21 cellular contexts compared by ENCODE assay signal in the genomic region with DNA sequence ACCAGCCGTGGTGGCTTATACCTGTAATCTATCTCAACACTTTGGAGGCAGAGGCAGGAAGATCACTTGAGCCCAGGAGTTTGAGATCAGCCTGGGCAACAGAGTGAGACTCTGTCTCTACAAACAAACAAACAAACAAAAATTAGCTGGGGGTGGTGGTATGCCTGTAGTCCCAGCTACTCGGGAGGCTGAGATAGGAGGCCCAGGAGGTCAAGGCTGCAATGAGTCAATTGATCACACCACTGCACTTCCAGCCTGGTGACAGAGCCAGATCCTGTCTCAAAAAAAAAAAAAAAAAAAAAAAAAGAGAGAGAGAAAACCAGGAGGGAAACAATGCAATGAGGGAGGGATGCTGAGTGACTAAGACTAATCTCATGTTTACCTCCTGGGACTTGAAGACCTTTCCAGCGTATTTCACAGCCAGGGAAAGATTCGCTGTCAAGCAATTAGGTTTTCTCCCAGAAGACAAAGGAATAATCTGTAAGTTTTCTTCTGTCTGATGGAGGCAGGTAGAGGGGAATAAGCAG. TPM values are rescaled to one million over a fixed set of nuclear protein-coding genes. Genes with fewer than 3 reads are reported as not detected.
DNase-seq lines count a peak whose midpoint lies in the region; ATAC-seq, FAIRE-seq and TF ChIP-seq lines count a peak whose summit lies in the region.
"Had no signal": no experiment of that assay in that cellular context is flagged by ENCODE, and none has a peak within 500 bp of the region (broad histone marks: within the 10 kb centered on the region; RNA-seq: fewer than 3 reads in every experiment).

No MANE protein-coding gene starts in this region.

- H3K4me1 Mint-ChIP-seq in endodermal cell (peaks cover 10% of the 10 kb centered on the region), WTC11 (peaks cover 3% of the 10 kb centered on the region)
- no peaks in the 10 kb centered on the region for H3K4me1 Mint-ChIP-seq in stimulated activated naive CD8-positive, alpha-beta T cell treated with anti-CD3 and anti-CD28 coated beads, Interleukin-15, amount 100 ng/mL, for 72 hours

- H3F3A ChIP-seq in smooth muscle cell (ENCODE audit: low read depth), result no peaks in the 10 kb centered on the region

- in situ Hi-C loops in HepG2 (cut with HindIII; ENCODE audit: extremely low pct_ligation_motif_present, low pct_unique_long_range_greater_than_20kb), result no loop called here

- H4K8ac ChIP-seq in mesendoderm (ENCODE audit: low read depth, low read length), result no peak overlapping the region

- H2BK5ac ChIP-seq in mesendoderm (ENCODE audit: low read length), result no peak overlapping the region

- no peak for TF ChIP-seq RAD21 in HepG2 (CRISPR knock-in tag; IDR thresholded peaks at IDR 0.05)

- no peak for DNase-seq in HepG2 (ENCODE audit: low spot score)
- DNase-seq in right lobe of liver, result no peak
- peak; percentile 53 for DNase-seq in endodermal cell
- peak; percentile 59 for DNase-seq in mesendoderm
- DNase-seq in stimulated activated naive CD8-positive, alpha-beta T cell treated with anti-CD3 and anti-CD28 coated beads, Interleukin-15, amount 100 ng/mL, for 72 hours, result no peak
- no peak for DNase-seq in smooth muscle cell (lab: John Stamatoyannopoulos, UW; ENCODE audit: unreplicated experiment)
- no peak for DNase-seq in WTC11 (ENCODE audit: low spot score)
- DNase-seq: 8988T, DMS53, NCI-H1048, NCI-H146, NCI-H2107, NCI-H345, NCI-H526 treated with DMSO at 0.1 percent for 48 hours had no signal

- BruUV-seq in HepG2 (replicated peaks; lab: Mats Ljungman, UMichigan), result no TSS peak

- POLR2A ChIA-PET in HepG2 (lab: Yijun Ruan, JAX) (no interaction called here), WTC11 (lab: Charles Lee) (interaction anchor here (0.6 kb wide), 1 partner anchor 93 kb away, joined by 3 read pairs; no protein-coding TSS in a partner anchor)

- H3K9ac ChIP-seq in HepG2 (ENCODE audit: insufficient read depth, low read depth, low read length), result no peak overlapping the region
- H3K9ac ChIP-seq in endodermal cell (ENCODE audit: extremely low read depth, low read length, poor library complexity, severe bottlenecking), result no peak overlapping the region
- H3K9ac ChIP-seq in mesendoderm (ENCODE audit: low read length), result no peak overlapping the region
- H3K9ac ChIP-seq in smooth muscle cell (ENCODE audit: low read depth), result no peak overlapping the region
- H3K9ac ChIP-seq: BLaER1 treated with 17β-estradiol and CSF1 and Interleukin-3, amounts not matched to agents 10 nM and 100 nM had no signal

- H3K4me3 ChIP-seq in HepG2 (replicated peaks in 1 of 3; ENCODE audit: insufficient read depth in 1 of 3, low read depth in 2 of 3, low read length in 3 of 3) (no peak overlapping the region), right lobe of liver (no peak overlapping the region), endodermal cell (ENCODE audit: low read length) (no peak overlapping the region), mesendoderm (ENCODE audit: low read length) (no peak overlapping the region), smooth muscle cell (no peak overlapping the region)
- H3K4me3 ChIP-seq: BLaER1 treated with 17β-estradiol and CSF1 and Interleukin-3, amounts not matched to agents 10 nM and 100 nM; SJSA1 had no signal

- no peak overlapping the region for H4K5ac ChIP-seq in mesendoderm (ENCODE audit: low read length)

- H3K27ac Mint-ChIP-seq in endodermal cell, result peak overlapping the region; percentile 65
- no peak overlapping the region for H3K27ac Mint-ChIP-seq in stimulated activated naive CD8-positive, alpha-beta T cell treated with anti-CD3 and anti-CD28 coated beads, Interleukin-15, amount 100 ng/mL, for 72 hours
- H3K27ac Mint-ChIP-seq in WTC11, result no peak overlapping the region; the same call in 1 of the 2 replicates

- no peak overlapping the region for H3K18ac ChIP-seq in mesendoderm (ENCODE audit: low read length)

- FAIRE-seq in HepG2 (lab: Jason Lieb, UNC), result no peak
- FAIRE-seq: G401.6, GM12892, GM19239 had no signal

- H3K27me3 Mint-ChIP-seq in endodermal cell (ENCODE audit: insufficient read depth) (peaks cover 2% of the 10 kb centered on the region), WTC11 (ENCODE audit: low read depth) (no peaks in the 10 kb centered on the region)
- peaks cover 38% of the 10 kb centered on the region for H3K27me3 Mint-ChIP-seq in stimulated activated naive CD8-positive, alpha-beta T cell treated with anti-CD3 and anti-CD28 coated beads, Interleukin-15, amount 100 ng/mL, for 72 hours

- WGBS in HepG2 (ENCODE audit: low lambda C conversion rate), result 4% methylated on average over 4 of the region's 4 CpGs
- 62% methylated on average over 4 of the region's 4 CpGs for WGBS in right lobe of liver (ENCODE audit: insufficient coverage, low coverage, low lambda C conversion rate, missing lambda C conversion rate)
- WGBS in endodermal cell (ENCODE audit: insufficient coverage in 1 of 2, insufficient read length in 1 of 2), 2 experiments, result 51 to 70% methylated on average over 2 to 4 of the region's 4 CpGs
- WGBS in mesendoderm (ENCODE audit: extremely low coverage, insufficient coverage, low lambda C conversion rate), result no CpG with 5 or more reads among the region's 4 CpGs
- 83% methylated on average over 4 of the region's 4 CpGs for WGBS in smooth muscle cell (ENCODE audit: low lambda C conversion rate)

- H2AFZ ChIP-seq in HepG2 (ENCODE audit: low read length) (no peak overlapping the region), smooth muscle cell (ENCODE audit: low read depth) (no peak overlapping the region)

- intact Hi-C loops in HepG2 (cut with micrococcal nuclease; ENCODE audit: unreplicated experiment) (no loop called here), right lobe of liver (cut with DNase I) (no loop called here)

- H3K27me3 ChIP-seq in HepG2 (ENCODE audit: control insufficient read depth in 1 of 2, insufficient read depth in 2 of 2, low read length in 2 of 2) (no peaks in the 10 kb centered on the region), right lobe of liver (no peaks in the 10 kb centered on the region), endodermal cell (ENCODE audit: control insufficient read depth, insufficient read depth, low read length, poor library complexity, severe bottlenecking) (no peaks in the 10 kb centered on the region), mesendoderm (ENCODE audit: insufficient read depth, low read length, poor library complexity) (no peaks in the 10 kb centered on the region), smooth muscle cell (ENCODE audit: low read depth) (no peaks in the 10 kb centered on the region)
- H3K27me3 ChIP-seq: BLaER1 treated with 17β-estradiol and CSF1 and Interleukin-3, amounts not matched to agents 10 nM and 100 nM had no signal

- no peak overlapping the region for H3K27ac ChIP-seq in HepG2 (ENCODE audit: extremely low read length, insufficient read depth, low read length)
- no peak overlapping the region for H3K27ac ChIP-seq in right lobe of liver
- no peak overlapping the region for H3K27ac ChIP-seq in endodermal cell (ENCODE audit: low read depth, low read length)
- H3K27ac ChIP-seq in mesendoderm (ENCODE audit: low read depth, low read length), result no peak overlapping the region
- H3K27ac ChIP-seq in smooth muscle cell (ENCODE audit: low read depth), result no peak overlapping the region
- H3K27ac ChIP-seq: BLaER1 treated with 17β-estradiol and CSF1 and Interleukin-3, amounts not matched to agents 10 nM and 100 nM; RWPE1; SJSA1 had no signal

- H3K9me3 Mint-ChIP-seq in endodermal cell, result no peaks in the 10 kb centered on the region
- no peaks in the 10 kb centered on the region for H3K9me3 Mint-ChIP-seq in stimulated activated naive CD8-positive, alpha-beta T cell treated with anti-CD3 and anti-CD28 coated beads, Interleukin-15, amount 100 ng/mL, for 72 hours
- peaks cover 6% of the 10 kb centered on the region; the same call in 1 of the 2 replicates for H3K9me3 Mint-ChIP-seq in WTC11

- no peak overlapping the region for H2AK5ac ChIP-seq in mesendoderm (ENCODE audit: low read length)

- H3K36me3 Mint-ChIP-seq in endodermal cell (ENCODE audit: low read depth) (no peaks in the 10 kb centered on the region), WTC11 (no peaks in the 10 kb centered on the region)

- no peak overlapping the region for H2BK120ac ChIP-seq in mesendoderm (ENCODE audit: low read depth, low read length)

- TF ChIP-seq POLR2A in HepG2 (IDR thresholded peaks at IDR 0.05; ENCODE audit: insufficient read depth in 1 of 2, low read depth in 2 of 2, low read length in 2 of 2), result no peak
- no peak for TF ChIP-seq POLR2A in right lobe of liver (IDR thresholded peaks at IDR 0.05)

- H2BK15ac ChIP-seq in mesendoderm (replicated peaks; ENCODE audit: low read depth), result no peak overlapping the region

- ATAC-seq in HepG2, result no peak
- no peak for ATAC-seq in right lobe of liver
- no peak for ATAC-seq in stimulated activated naive CD8-positive, alpha-beta T cell treated with anti-CD3 and anti-CD28 coated beads, Interleukin-15, amount 100 ng/mL, for 72 hours
- ATAC-seq in GM21360 (IDR thresholded peaks at IDR 0.05; ENCODE audit: unreplicated experiment), result no peak
- ATAC-seq in WTC11, result no peak

- CTCF ChIA-PET in HepG2 (lab: Yijun Ruan, JAX; ENCODE audit: low intra/inter-chr PET ratio, low total read pairs), result no interaction called here
- CTCF ChIA-PET in WTC11 (lab: Charles Lee), result interaction anchor here (0.7 kb wide), 1 partner anchor 89 kb away, joined by 6 read pairs; no protein-coding TSS in a partner anchor

- H3K79me2 ChIP-seq in HepG2 (ENCODE audit: insufficient read depth, low read length) (no peaks in the 10 kb centered on the region), mesendoderm (ENCODE audit: control insufficient read depth, insufficient read depth, low read length) (no peaks in the 10 kb centered on the region), smooth muscle cell (ENCODE audit: low read depth) (no peaks in the 10 kb centered on the region)

- peaks cover 11% of the 10 kb centered on the region; the same call in 1 of the 2 replicates for H3K4me1 ChIP-seq in HepG2 (ENCODE audit: insufficient read depth, low read length)
- no peaks in the 10 kb centered on the region for H3K4me1 ChIP-seq in right lobe of liver
- peaks cover 5% of the 10 kb centered on the region for H3K4me1 ChIP-seq in endodermal cell (ENCODE audit: control insufficient read depth, insufficient read depth, low read length)
- peaks cover 2% of the 10 kb centered on the region for H3K4me1 ChIP-seq in mesendoderm (ENCODE audit: control insufficient read depth, low read depth, low read length)
- H3K4me1 ChIP-seq in smooth muscle cell (ENCODE audit: low read depth), result no peaks in the 10 kb centered on the region
- H3K4me1 ChIP-seq: BLaER1 treated with 17β-estradiol and CSF1 and Interleukin-3, amounts not matched to agents 10 nM and 100 nM; SJSA1 had no signal

- no peak overlapping the region for H3K4ac ChIP-seq in mesendoderm (ENCODE audit: low read depth, low read length)

- no peak overlapping the region for H3K4me3 Mint-ChIP-seq in endodermal cell
- no peak overlapping the region for H3K4me3 Mint-ChIP-seq in stimulated activated naive CD8-positive, alpha-beta T cell treated with anti-CD3 and anti-CD28 coated beads, Interleukin-15, amount 100 ng/mL, for 72 hours
- H3K4me3 Mint-ChIP-seq in WTC11, result no peak overlapping the region

- no peak overlapping the region for H3K4me2 ChIP-seq in HepG2 (ENCODE audit: low read depth, low read length)
- H3K4me2 ChIP-seq in mesendoderm (ENCODE audit: low read length), result no peak overlapping the region
- no peak overlapping the region for H3K4me2 ChIP-seq in smooth muscle cell
- H3K4me2 ChIP-seq: BLaER1 treated with 17β-estradiol and CSF1 and Interleukin-3, amounts not matched to agents 10 nM and 100 nM had no signal

- no peak overlapping the region for H3K56ac ChIP-seq in mesendoderm (ENCODE audit: low read length)

- TF ChIP-seq CTCF in HepG2 (CRISPR knock-in tag; IDR thresholded peaks at IDR 0.05) (no peak), right lobe of liver (IDR thresholded peaks at IDR 0.05) (no peak), endodermal cell (conservative IDR thresholded peaks at IDR 0.05) (no peak), smooth muscle cell (IDR thresholded peaks at IDR 0.05; ENCODE audit: borderline replicate concordance, insufficient read depth, poor library complexity, severe bottlenecking) (no peak), WTC11 (IDR thresholded peaks at IDR 0.05) (no peak)

- no peaks in the 10 kb centered on the region for H4K20me1 ChIP-seq in HepG2 (ENCODE audit: insufficient read depth, low read length)
- H4K20me1 ChIP-seq in smooth muscle cell (ENCODE audit: low read depth), result no peaks in the 10 kb centered on the region
- H4K20me1 ChIP-seq: BLaER1 treated with 17β-estradiol and CSF1 and Interleukin-3, amounts not matched to agents 10 nM and 100 nM had no signal

- no peaks in the 10 kb centered on the region for H3K79me1 ChIP-seq in mesendoderm (ENCODE audit: low read length)

- H3K9me3 ChIP-seq in HepG2 (ENCODE audit: low read length) (no peaks in the 10 kb centered on the region), right lobe of liver (no peaks in the 10 kb centered on the region), endodermal cell (ENCODE audit: control insufficient read depth, low read length) (no peaks in the 10 kb centered on the region), smooth muscle cell (replicated peaks; ENCODE audit: low read depth) (no peaks in the 10 kb centered on the region)
- H3K9me3 ChIP-seq: BLaER1 treated with 17β-estradiol and CSF1 and Interleukin-3, amounts not matched to agents 10 nM and 100 nM; SJSA1 had no signal

- TF ChIP-seq EP300 in HepG2 (IDR thresholded peaks at IDR 0.05; ENCODE audit: low read depth in 2 of 2, low read length in 2 of 2) (no peak), HepG2 (CRISPR knock-in tag; IDR thresholded peaks at IDR 0.05; ENCODE audit: borderline replicate concordance) (no peak)

- no peak overlapping the region for H3K23ac ChIP-seq in mesendoderm (ENCODE audit: low read length)

- H3K36me3 ChIP-seq in HepG2 (replicated peaks in 1 of 2; ENCODE audit: control insufficient read depth in 1 of 2, insufficient read depth in 2 of 2, low read length in 2 of 2) (no peaks in the 10 kb centered on the region), right lobe of liver (no peaks in the 10 kb centered on the region), endodermal cell (ENCODE audit: control insufficient read depth, insufficient read depth, low read length) (no peaks in the 10 kb centered on the region), mesendoderm (ENCODE audit: control insufficient read depth, insufficient read depth, low read length) (no peaks in the 10 kb centered on the region), smooth muscle cell (ENCODE audit: low read depth) (no peaks in the 10 kb centered on the region)
- H3K36me3 ChIP-seq: BLaER1 treated with 17β-estradiol and CSF1 and Interleukin-3, amounts not matched to agents 10 nM and 100 nM; SJSA1 had no signal

RNA-seq across cellular contexts. Expression of a gene that starts 51.1 kb away (rescaled TPM):
- 38.8 and 63.5 TPM in 2 replicates for total RNA-seq in HepG2 (2016; rRNA removed; fragmentation: Illumina TruSeq; extraction: Trizol)
- 1.1 and 2.4 TPM in 2 replicates for total RNA-seq in HepG2 (2016; cell fraction: cytosol; rRNA removed; fragmentation: Illumina TruSeq; extraction: Trizol; ENCODE audit: low read depth)
- total RNA-seq in HepG2 (2016; cell fraction: insoluble cytoplasmic fraction; rRNA removed; fragmentation: Illumina TruSeq; extraction: Trizol), result 40.3 and 58.9 TPM in 2 replicates
- total RNA-seq in HepG2 (2016; cell fraction: membrane; rRNA removed; fragmentation: Illumina TruSeq; extraction: Trizol), result 5.6 and 8.3 TPM in 2 replicates
- total RNA-seq in HepG2 (2016; cell fraction: nucleus; rRNA removed; fragmentation: Illumina TruSeq; extraction: Trizol), result 35.4 TPM in 2 replicates
- polyA plus RNA-seq in HepG2 (2011; rRNA removed), result 11.8 and 14.6 TPM in 2 replicates
- 5.4 and 7.9 TPM in 2 replicates for polyA plus RNA-seq in HepG2 (2011; cell fraction: cytosol; rRNA removed)
- polyA plus RNA-seq in HepG2 (2011; cell fraction: nucleus; rRNA removed), result 13.5 and 15.5 TPM in 2 replicates
- polyA plus RNA-seq in HepG2 (2012), result 9.6 and 15.3 TPM in 2 replicates
- polyA plus RNA-seq in HepG2 (2016; cell fraction: cytosol; fragmentation: Illumina TruSeq; extraction: Trizol; ENCODE audit: low read depth), result 0.28 and 0.40 TPM in 2 replicates
- 20.4 and 22.1 TPM in 2 replicates for polyA plus RNA-seq in HepG2 (2016; cell fraction: insoluble cytoplasmic fraction; fragmentation: Illumina TruSeq; extraction: Trizol; ENCODE audit: low read depth)
- polyA plus RNA-seq in HepG2 (2016; cell fraction: membrane; fragmentation: Illumina TruSeq; extraction: Trizol; ENCODE audit: low read depth), result 2.0 and 2.5 TPM in 2 replicates
- polyA plus RNA-seq in HepG2 (2016; cell fraction: nucleus; fragmentation: Illumina TruSeq; extraction: Trizol; ENCODE audit: insufficient read depth, low read depth), result 33.9 and 37.6 TPM in 2 replicates
- 25.7 and 34.6 TPM in 2 replicates for polyA minus RNA-seq in HepG2 (2011; rRNA and poly(A)+ RNA removed; ENCODE audit: low replicate concordance)
- 17.3 and 18.2 TPM in 2 replicates for polyA minus RNA-seq in HepG2 (2011; cell fraction: cytosol; rRNA and poly(A)+ RNA removed)
- 30.4 and 37.5 TPM in 2 replicates for polyA minus RNA-seq in HepG2 (2011; cell fraction: nucleus; rRNA and poly(A)+ RNA removed)
- 10 to 100 TPM in 4 of 6 experiments, 1 to 10 TPM in 2; 7.3 to 14.7 (median 11.2) TPM for total RNA-seq in right lobe of liver
- 10 to 100 TPM; 48.3 to 51.8 TPM for total RNA-seq in endodermal cell
- 20.0 TPM for polyA plus RNA-seq in endodermal cell (2013, experiment 1 of 2)
- 19.1 TPM for polyA plus RNA-seq in endodermal cell (2013, experiment 2 of 2)
- 15.3 TPM for polyA plus RNA-seq in mesendoderm (2013, experiment 1 of 2)
- 15.4 TPM for polyA plus RNA-seq in mesendoderm (2013, experiment 2 of 2)
- total RNA-seq in smooth muscle cell, result 23.4 and 24.5 TPM in 2 replicates
- 4.1 and 5.5 TPM in 2 replicates for polyA plus RNA-seq in smooth muscle cell
- total RNA-seq in WTC11 (2021), result 27.5 to 27.8 TPM (median 27.8 TPM) in 3 replicates

Comparison
In these comparisons a context has a peak if more than half of its experiments do, and no peak if none do; other contexts are left out.
1. DNase-seq: peak in endodermal cell (single experiment) and mesendoderm (single experiment); none in HepG2 (single experiment), right lobe of liver (0 of 3), stimulated activated naive CD8-positive, alpha-beta T cell treated with anti-CD3 and anti-CD28 coated beads, Interleukin-15, amount 100 ng/mL, for 72 hours (0 of 2), smooth muscle cell (single experiment) and WTC11 (single experiment).